ENCODE assay signal across 28 cellular contexts in the genomic region with DNA sequence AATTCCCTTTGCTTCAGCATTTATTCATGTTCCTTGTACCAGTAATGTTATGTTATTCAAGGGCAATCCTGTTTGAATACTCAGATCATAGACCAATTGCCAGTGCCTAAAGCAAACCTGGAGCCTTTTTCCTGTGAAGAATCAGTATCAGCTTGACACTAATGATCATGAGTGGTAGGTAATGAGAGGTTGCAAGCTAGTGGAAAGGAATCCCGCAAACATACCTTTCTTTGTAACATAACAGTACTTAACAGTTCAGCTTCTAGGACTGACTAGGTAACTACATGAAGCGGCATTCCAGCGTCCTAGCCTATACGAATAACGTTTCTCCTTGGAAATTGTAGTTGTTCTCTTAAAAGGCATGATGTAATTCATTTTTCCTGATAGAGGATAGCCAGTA.
A peak's percentile ranks its signal among the peaks of the same experiment; 100 is the strongest.
DNase-seq lines count a peak whose midpoint lies in the region; ATAC-seq, FAIRE-seq and TF ChIP-seq lines count a peak whose summit lies in the region.
"Had no signal": no experiment of that assay in that cellular context is flagged by ENCODE, and none has a peak within 500 bp of the region (broad histone marks: within the 10 kb centered on the region; RNA-seq: fewer than 3 reads in every experiment).

No MANE protein-coding gene starts in this region.

- no peak overlapping the region for H3K4me2 ChIP-seq in HepG2 (ENCODE audit: low read depth, low read length)

- intact Hi-C loops in HepG2 (cut with micrococcal nuclease; ENCODE audit: unreplicated experiment) = no loop called here
- intact Hi-C loops in right lobe of liver (cut with DNase I) = no loop called here
- intact Hi-C loops in Panc1 (cut with micrococcal nuclease; ENCODE audit: unreplicated experiment) = no loop called here
- intact Hi-C loops in vagina (cut with DNase I) = no loop called here

- peaks cover 5% of the 10 kb centered on the region for H3K79me2 ChIP-seq in HepG2 (ENCODE audit: insufficient read depth, low read length)

- no peak for FAIRE-seq in HepG2 (lab: Jason Lieb, UNC)
- FAIRE-seq: astrocyte had no signal

- H3K4me1 ChIP-seq in HepG2 (ENCODE audit: insufficient read depth, low read length) (peaks cover 46% of the 10 kb centered on the region), right lobe of liver (peaks cover 0 to 8% (median 0%) of the 10 kb centered on the region in 4 donors), Panc1 (ENCODE audit: control insufficient read depth, insufficient read depth, low read length) (peaks cover 50% of the 10 kb centered on the region), vagina (peaks cover 28% of the 10 kb centered on the region)

- H3K27ac ChIP-seq in HepG2 (ENCODE audit: extremely low read length, insufficient read depth, low read length) (no peak overlapping the region), right lobe of liver (no peak overlapping the region), Panc1 (ENCODE audit: low read length) (peak overlapping the region; percentile 48; the same call in 1 of the 2 replicates), vagina (no peak overlapping the region)
- H3K27ac ChIP-seq: parathyroid adenoma had no signal

- in situ Hi-C loops in HepG2 (cut with HindIII; ENCODE audit: extremely low pct_ligation_motif_present, low pct_unique_long_range_greater_than_20kb) (no loop called here), Panc1 (cut with HindIII; ENCODE audit: low pct_unique_long_range_greater_than_20kb, low sequenced_read_pairs) (no loop called here)

- WGBS in HepG2 (ENCODE audit: low lambda C conversion rate) = 97% methylated on average over 5 of the region's 5 CpGs
- WGBS in right lobe of liver (ENCODE audit: insufficient coverage, low coverage, low lambda C conversion rate, missing lambda C conversion rate) = 97% methylated on average over 5 of the region's 5 CpGs

- no peak for TF ChIP-seq RAD21 in HepG2 (CRISPR knock-in tag; IDR thresholded peaks at IDR 0.05)

- H3K36me3 ChIP-seq in HepG2 (replicated peaks in 1 of 2; ENCODE audit: control insufficient read depth in 1 of 2, insufficient read depth in 2 of 2, low read length in 2 of 2) (peaks cover 1 to 6% of the 10 kb centered on the region in 2 experiments; a peak in 3 of 5 replicates), right lobe of liver (no peaks in the 10 kb centered on the region), Panc1 (ENCODE audit: control insufficient read depth, insufficient read depth, low read length) (no peaks in the 10 kb centered on the region; the same call in 1 of the 2 replicates), vagina (no peaks in the 10 kb centered on the region)
- H3K36me3 ChIP-seq: sigmoid colon, uterus had no signal

- TF ChIP-seq EP300 in HepG2 (IDR thresholded peaks at IDR 0.05; ENCODE audit: low read depth in 2 of 2, low read length in 2 of 2) = no peak
- TF ChIP-seq EP300 in HepG2 (CRISPR knock-in tag; IDR thresholded peaks at IDR 0.05; ENCODE audit: borderline replicate concordance) = no peak

- no peak overlapping the region for H2AFZ ChIP-seq in HepG2 (ENCODE audit: low read length)
- H2AFZ ChIP-seq: parathyroid adenoma had no signal

- CTCF ChIA-PET in HepG2 (lab: Yijun Ruan, JAX; ENCODE audit: low intra/inter-chr PET ratio, low total read pairs) = no interaction called here
- CTCF ChIA-PET in Panc1 (lab: Charles Lee) = no interaction called here

- no peak overlapping the region for H3K9ac ChIP-seq in HepG2 (ENCODE audit: insufficient read depth, low read depth, low read length)
- H3K9ac ChIP-seq: parathyroid adenoma had no signal

- no peaks in the 10 kb centered on the region for H3K27me3 ChIP-seq in HepG2 (ENCODE audit: control insufficient read depth in 1 of 2, insufficient read depth in 2 of 2, low read length in 2 of 2)
- H3K27me3 ChIP-seq in right lobe of liver = no peaks in the 10 kb centered on the region
- no peaks in the 10 kb centered on the region for H3K27me3 ChIP-seq in Panc1 (ENCODE audit: control insufficient read depth, insufficient read depth, low read length)
- H3K27me3 ChIP-seq in vagina = no peaks in the 10 kb centered on the region
- H3K27me3 ChIP-seq: MG63, sigmoid colon, uterus had no signal

- POLR2A ChIA-PET in HepG2 (lab: Yijun Ruan, JAX) = no interaction called here
- POLR2A ChIA-PET in Panc1 (lab: Charles Lee) = interaction anchor here (0.6 kb wide), 1 partner anchor 9 kb away, joined by 3 read pairs; no protein-coding TSS in a partner anchor

- TF ChIP-seq CTCF in HepG2 (CRISPR knock-in tag; IDR thresholded peaks at IDR 0.05) (no peak), right lobe of liver (IDR thresholded peaks at IDR 0.05) (no peak), Panc1 (IDR thresholded peaks at IDR 0.05) (no peak), vagina (IDR thresholded peaks at IDR 0.05) (no peak)

- no peak for TF ChIP-seq POLR2A in HepG2 (IDR thresholded peaks at IDR 0.05; ENCODE audit: insufficient read depth in 1 of 2, low read depth in 2 of 2, low read length in 2 of 2)
- TF ChIP-seq POLR2A in right lobe of liver (IDR thresholded peaks at IDR 0.05) = no peak
- TF ChIP-seq POLR2A in vagina (IDR thresholded peaks at IDR 0.05) = no peak

- ATAC-seq in HepG2 (no peak), right lobe of liver (no peak), Panc1 (no peak)
- ATAC-seq: CD8-positive, alpha-beta T cell; naive thymus-derived CD8-positive, alpha-beta T cell had no signal

- no peak overlapping the region for H3K4me3 ChIP-seq in HepG2 (replicated peaks in 1 of 3; ENCODE audit: insufficient read depth in 1 of 3, low read depth in 2 of 3, low read length in 3 of 3)
- no peak overlapping the region for H3K4me3 ChIP-seq in right lobe of liver
- no peak overlapping the region for H3K4me3 ChIP-seq in Panc1 (ENCODE audit: low read depth in 2 of 2, low read length in 2 of 2)
- no peak overlapping the region for H3K4me3 ChIP-seq in vagina
- H3K4me3 ChIP-seq: MG63, sigmoid colon, uterus had no signal

- DNase-seq in HepG2 (ENCODE audit: low spot score) (no peak), right lobe of liver (no peak), Panc1 (ENCODE audit: low read depth, low spot score) (no peak), kidney tubule cell (ENCODE audit: low spot score) (peak; percentile 75), NCI-H345 (lab: John Stamatoyannopoulos, UW) (no peak), 8988T (no peak), vagina (ENCODE audit: extremely low spot score in 2 of 2) (no peak), hepatic stellate cell (ENCODE audit: low spot score) (no peak)
- DNase-seq: activated B cell treated with CpG ODN at 0.5 μM for 24 hours; activated CD8-positive, alpha-beta T cell treated with anti-CD3 and anti-CD28 coated beads, Interleukin-2, amount 10 ng/mL, durations not matched to agents 7 days and 5 days; CD8-positive, alpha-beta T cell; cerebellar nuclear complex; DMS53; erythroblast; foreskin melanocyte; H9; hippocampal formation; MG63; naive thymus-derived CD8-positive, alpha-beta T cell; NCI-H1694; NCI-H446 treated with DMSO at 0.1 percent for 48 hours; NK-92 treated with Interleukin-12 subunit alpha and Interleukin-12 subunit beta, amount 100 ng/mL, for 24 hours; sigmoid colon; substantia nigra; T-helper 9 cell; uterus had no signal

- BruUV-seq in HepG2 (replicated peaks; lab: Mats Ljungman, UMichigan) (no TSS peak), Panc1 (replicated peaks; lab: Mats Ljungman, UMichigan) (no TSS peak)

- no peaks in the 10 kb centered on the region for H4K20me1 ChIP-seq in HepG2 (ENCODE audit: insufficient read depth, low read length)

- H3K9me3 ChIP-seq in HepG2 (ENCODE audit: low read length) (no peaks in the 10 kb centered on the region), right lobe of liver (no peaks in the 10 kb centered on the region), Panc1 (ENCODE audit: control insufficient read depth, insufficient read depth, low read depth, low read length) (no peaks in the 10 kb centered on the region), vagina (no peaks in the 10 kb centered on the region)
- H3K9me3 ChIP-seq: MG63, sigmoid colon, uterus had no signal

TF ChIP-seq in HepG2, 621 proteins besides CTCF, POLR2A, EP300 and RAD21:
- peak; percentile 91 for TF ChIP-seq ZNF317 (CRISPR knock-in tag; IDR thresholded peaks at IDR 0.05)
- TF ChIP-seq RFX1 (IDR thresholded peaks at IDR 0.05) = no peak
- no peak for TF ChIP-seq TMF1 (CRISPR knock-in tag; IDR thresholded peaks at IDR 0.05; ENCODE audit: low read depth)
